Comparison of ENCODE assay signal across 8 cellular contexts in genomic region chr16:88437367-88437964, GRCh38. TPM values are rescaled to one million over a fixed set of nuclear protein-coding genes. Genes with fewer than 3 reads are reported as not detected.
DNase-seq lines count a peak whose midpoint lies in the region; ATAC-seq and TF ChIP-seq lines count a peak whose summit lies in the region.

No MANE protein-coding gene starts in this region.

- H3K9me3 ChIP-seq in upper lobe of right lung, result no peaks in the 10 kb centered on the region

- CTCF ChIA-PET in activated CD4-positive, alpha-beta memory T cell treated with anti-CD3 and anti-CD28 coated beads for 36 hours (lab: Charles Lee), result interaction anchor here (0.6 to 2.9 kb wide), 29 partner anchors 10 to 668 kb away, joined by 3 to 34 read pairs (median 3); partner anchors contain the start of gene ZC3H18

- no peaks in the 10 kb centered on the region for H3K9me3 Mint-ChIP-seq in activated CD4-positive, alpha-beta memory T cell treated with anti-CD3 and anti-CD28 coated beads for 36 hours
- H3K9me3 Mint-ChIP-seq in nephron progenitor cell, result no peaks in the 10 kb centered on the region

- DNase-seq in G401 (ENCODE audit: low spot score) (peak; percentile 47), NCI-H146 (lab: John Stamatoyannopoulos, UW) (peak; percentile 41), nephron progenitor cell (peak; percentile 87), upper lobe of right lung (peak; percentile 83), cortex of kidney (lab: John Stamatoyannopoulos, UW) (no peak), NCI-H510A treated with DMSO at 0.1 percent for 48 hours (lab: John Stamatoyannopoulos, UW) (no peak)
- DNase-seq in activated CD4-positive, alpha-beta memory T cell treated with anti-CD3 and anti-CD28 coated beads for 36 hours, result peak; percentile 72
- DNase-seq in effector CD8-positive, alpha-beta T cell (lab: John Stamatoyannopoulos, UW), result peak; percentile 54

- H3K4me1 Mint-ChIP-seq in activated CD4-positive, alpha-beta memory T cell treated with anti-CD3 and anti-CD28 coated beads for 36 hours (ENCODE audit: low read depth), result no peaks in the 10 kb centered on the region
- H3K4me1 Mint-ChIP-seq in nephron progenitor cell, result peaks cover 12% of the 10 kb centered on the region

- TF ChIP-seq CTCF in nephron progenitor cell (IDR thresholded peaks at IDR 0.05), result peak; percentile 89
- peak; percentile 87 for TF ChIP-seq CTCF in upper lobe of right lung (IDR thresholded peaks at IDR 0.05)

- no peak overlapping the region for H3K4me3 ChIP-seq in upper lobe of right lung

- in situ Hi-C loops in G401 (cut with HindIII; ENCODE audit: low sequenced_read_pairs), result no loop called here

- H3K36me3 ChIP-seq in upper lobe of right lung, result no peaks in the 10 kb centered on the region

- POLR2A ChIA-PET in activated CD4-positive, alpha-beta memory T cell treated with anti-CD3 and anti-CD28 coated beads for 36 hours (lab: Charles Lee), result interaction anchor here (1.1 kb wide), 1 partner anchor 18 kb away, joined by 3 read pairs; no protein-coding TSS in a partner anchor

- no peaks in the 10 kb centered on the region for H3K36me3 Mint-ChIP-seq in activated CD4-positive, alpha-beta memory T cell treated with anti-CD3 and anti-CD28 coated beads for 36 hours
- no peaks in the 10 kb centered on the region for H3K36me3 Mint-ChIP-seq in nephron progenitor cell (ENCODE audit: low read depth)

- H3K4me1 ChIP-seq in upper lobe of right lung, result no peaks in the 10 kb centered on the region

- peak; percentile 65 for ATAC-seq in upper lobe of right lung

- no peaks in the 10 kb centered on the region for H3K27me3 ChIP-seq in upper lobe of right lung

- H3K4me3 Mint-ChIP-seq in activated CD4-positive, alpha-beta memory T cell treated with anti-CD3 and anti-CD28 coated beads for 36 hours, result no peak overlapping the region
- no peak overlapping the region for H3K4me3 Mint-ChIP-seq in nephron progenitor cell

- H3K27ac Mint-ChIP-seq in activated CD4-positive, alpha-beta memory T cell treated with anti-CD3 and anti-CD28 coated beads for 36 hours, result no peak overlapping the region
- no peak overlapping the region for H3K27ac Mint-ChIP-seq in nephron progenitor cell

- H3K27me3 Mint-ChIP-seq in activated CD4-positive, alpha-beta memory T cell treated with anti-CD3 and anti-CD28 coated beads for 36 hours, result no peaks in the 10 kb centered on the region
- peaks cover 6% of the 10 kb centered on the region for H3K27me3 Mint-ChIP-seq in nephron progenitor cell (ENCODE audit: low read depth, poor library complexity)

- no peak overlapping the region for H3K27ac ChIP-seq in upper lobe of right lung

- intact Hi-C loops in activated CD4-positive, alpha-beta memory T cell treated with anti-CD3 and anti-CD28 coated beads for 36 hours (cut with micrococcal nuclease), result no loop called here
- intact Hi-C loops in upper lobe of right lung (cut with DNase I), result loop anchor here (10.0 kb wide), 2 partner anchors 243 to 443 kb away; no protein-coding TSS in a partner anchor

RNA-seq across cellular contexts. Expression of gene ZFPM1, which starts 15.6 kb away (rescaled TPM):
- 0.55 and 1.2 TPM in 2 replicates for total RNA-seq in G401 (2014; rRNA removed; shearing (Covaris generic))
- total RNA-seq in activated CD4-positive, alpha-beta memory T cell treated with anti-CD3 and anti-CD28 coated beads for 36 hours, result 10 to 100 TPM; 11.6 to 12.0 TPM
- total RNA-seq in upper lobe of right lung, result 8.4 TPM

RNA-seq across cellular contexts. Expression of gene ZNF469, which starts 54.7 kb away (rescaled TPM):
- 0.18 and 0.34 TPM in 2 replicates for total RNA-seq in G401 (2014; rRNA removed; shearing (Covaris generic))
- under 1 TPM; 0.24 to 0.31 TPM for total RNA-seq in activated CD4-positive, alpha-beta memory T cell treated with anti-CD3 and anti-CD28 coated beads for 36 hours
- 2.1 TPM for total RNA-seq in upper lobe of right lung

Comparison
In these comparisons a context has a peak if more than half of its experiments do, and no peak if none do; other contexts are left out.
1. DNase-seq: peak in G401 (single experiment), NCI-H146 (single experiment), activated CD4-positive, alpha-beta memory T cell treated with anti-CD3 and anti-CD28 coated beads for 36 hours (single experiment), effector CD8-positive, alpha-beta T cell (single experiment), nephron progenitor cell (single experiment) and upper lobe of right lung (single experiment); none in cortex of kidney (single experiment) and NCI-H510A treated with DMSO at 0.1 percent for 48 hours (single experiment).